ENCODE assay signal across 8 cellular contexts in the genomic region with DNA sequence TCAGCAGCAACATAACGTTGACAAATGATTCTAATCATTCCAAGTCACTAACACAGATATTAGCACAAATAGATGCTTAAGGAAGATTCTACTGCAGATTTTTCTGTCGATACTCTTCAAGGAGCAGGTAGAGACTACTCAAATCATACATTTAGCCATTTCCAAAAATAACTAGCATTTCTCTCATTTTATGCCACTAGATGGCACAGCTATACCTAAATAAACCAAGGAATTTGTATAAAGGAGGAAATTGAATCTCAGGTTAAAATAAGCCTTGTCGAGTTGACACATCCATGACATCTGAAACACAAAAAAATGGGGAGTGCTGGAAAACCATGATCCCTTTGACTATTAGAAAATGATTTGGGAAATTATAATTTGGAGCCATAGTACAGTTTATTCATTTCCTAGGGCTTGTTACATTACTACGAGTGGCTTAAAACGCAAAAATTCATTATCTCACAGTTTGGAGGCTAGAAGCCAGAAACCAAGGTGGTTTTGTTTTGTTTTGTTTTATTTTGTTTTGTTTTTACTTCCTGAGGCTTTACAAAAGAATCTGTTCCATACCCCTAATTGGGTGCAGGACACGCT. TPM values are rescaled to one million over a fixed set of nuclear protein-coding genes. Genes with fewer than 3 reads are reported as not detected.
DNase-seq lines count a peak whose midpoint lies in the region; ATAC-seq and TF ChIP-seq lines count a peak whose summit lies in the region.

No MANE protein-coding gene starts in this region.

- CTCF ChIA-PET in HEK293T (lab: Yijun Ruan, JAX) = interaction anchor here (0.7 kb wide), 1 partner anchor 21 kb away, joined by 3 read pairs; no protein-coding TSS in a partner anchor

- H3K36me3 ChIP-seq in neural cell (ENCODE audit: insufficient read depth, low read length) = no peaks in the 10 kb centered on the region

- H3K9me2 ChIP-seq in neural cell (ENCODE audit: insufficient read depth, low read length) = no peaks in the 10 kb centered on the region

- H3K27me3 Mint-ChIP-seq in CD14-positive monocyte (ENCODE audit: low read depth in 3 of 3) = no peaks in the 10 kb centered on the region
- no peaks in the 10 kb centered on the region for H3K27me3 Mint-ChIP-seq in activated naive CD8-positive, alpha-beta T cell treated with anti-CD3 and anti-CD28 coated beads, Interleukin-2, amount 50 U/mL, for 24 hours

- no peak overlapping the region for H3K4me2 ChIP-seq in neural cell (ENCODE audit: low read length)

- peak; percentile 14 for TF ChIP-seq EP300 in neural cell (conservative IDR thresholded peaks at IDR 0.05; ENCODE audit: poor library complexity, severe bottlenecking)

- H3K4me3 Mint-ChIP-seq in CD14-positive monocyte = no peak overlapping the region
- H3K4me3 Mint-ChIP-seq in activated naive CD8-positive, alpha-beta T cell treated with anti-CD3 and anti-CD28 coated beads, Interleukin-2, amount 50 U/mL, for 24 hours = no peak overlapping the region

- no peaks in the 10 kb centered on the region for H3K4me1 Mint-ChIP-seq in CD14-positive monocyte
- H3K4me1 Mint-ChIP-seq in activated naive CD8-positive, alpha-beta T cell treated with anti-CD3 and anti-CD28 coated beads, Interleukin-2, amount 50 U/mL, for 24 hours = no peaks in the 10 kb centered on the region

- H3K9ac ChIP-seq in neural cell (ENCODE audit: low read length) = no peak overlapping the region

- no peaks in the 10 kb centered on the region for H3K36me3 Mint-ChIP-seq in CD14-positive monocyte
- H3K36me3 Mint-ChIP-seq in activated naive CD8-positive, alpha-beta T cell treated with anti-CD3 and anti-CD28 coated beads, Interleukin-2, amount 50 U/mL, for 24 hours (ENCODE audit: low read depth) = no peaks in the 10 kb centered on the region

- TF ChIP-seq RAD21 in neural cell (conservative IDR thresholded peaks at IDR 0.05) = peak; percentile 94

- TF ChIP-seq CTCF in CD14-positive monocyte (IDR thresholded peaks at IDR 0.05) = peak; percentile 48
- TF ChIP-seq CTCF in dorsolateral prefrontal cortex (IDR thresholded peaks at IDR 0.05 in 54 of 56, conservative IDR thresholded peaks at IDR 0.05 in 2 of 56; ENCODE audit: low read depth in 1 of 56, partially characterized antibody in 56 of 56) = peak; percentile 18 to 83 (median 64)
- TF ChIP-seq CTCF in neural cell (IDR thresholded peaks at IDR 0.05; ENCODE audit: poor library complexity, severe bottlenecking) = peak; percentile 89

- H3K79me2 ChIP-seq in neural cell (replicated peaks; ENCODE audit: insufficient read depth, low read length) = no peaks in the 10 kb centered on the region

- H3K27ac ChIP-seq in dorsolateral prefrontal cortex (no peak overlapping the region), neural cell (ENCODE audit: low read length) (peak overlapping the region; percentile 12)

- no peaks in the 10 kb centered on the region for H4K20me1 ChIP-seq in neural cell (ENCODE audit: insufficient read depth)

- intact Hi-C loops in CD14-positive monocyte (cut with micrococcal nuclease) (no loop called here), dorsolateral prefrontal cortex (cut with DNase I) (loop anchor here (5.0 to 10.0 kb wide), 2 partner anchors 349 to 512 kb away; no protein-coding TSS in a partner anchor)

- H3F3A ChIP-seq in neural cell (ENCODE audit: insufficient read depth, low read length, poor library complexity, severe bottlenecking) = no peaks in the 10 kb centered on the region

- POLR2A ChIA-PET in HEK293T (lab: Yijun Ruan, JAX) = no interaction called here

- H3K4me3 ChIP-seq in dorsolateral prefrontal cortex (no peak overlapping the region), neural cell (ENCODE audit: low read length) (no peak overlapping the region)

- no peak overlapping the region for H3K27ac Mint-ChIP-seq in CD14-positive monocyte
- H3K27ac Mint-ChIP-seq in activated naive CD8-positive, alpha-beta T cell treated with anti-CD3 and anti-CD28 coated beads, Interleukin-2, amount 50 U/mL, for 24 hours = no peak overlapping the region

- no peaks in the 10 kb centered on the region for H3K9me3 ChIP-seq in neural cell (ENCODE audit: low read length)

- ATAC-seq in GM19452 (IDR thresholded peaks at IDR 0.05; ENCODE audit: unreplicated experiment) (no peak), HG02970 (IDR thresholded peaks at IDR 0.05; ENCODE audit: low FRiP score, unreplicated experiment) (no peak)
- ATAC-seq in activated naive CD8-positive, alpha-beta T cell treated with anti-CD3 and anti-CD28 coated beads, Interleukin-2, amount 50 U/mL, for 24 hours = no peak

- peaks cover 0 to 4% (median 0%) of the 10 kb centered on the region in 45 donors for H3K27me3 ChIP-seq in dorsolateral prefrontal cortex
- H3K27me3 ChIP-seq in neural cell (ENCODE audit: insufficient read depth, low read depth, low read length) = no peaks in the 10 kb centered on the region

- H3K9me3 Mint-ChIP-seq in CD14-positive monocyte = no peaks in the 10 kb centered on the region
- H3K9me3 Mint-ChIP-seq in activated naive CD8-positive, alpha-beta T cell treated with anti-CD3 and anti-CD28 coated beads, Interleukin-2, amount 50 U/mL, for 24 hours = no peaks in the 10 kb centered on the region

- H2AFZ ChIP-seq in neural cell (ENCODE audit: low read depth, low read length) = no peak overlapping the region

- DNase-seq in CD14-positive monocyte (ENCODE audit: low spot score) (no peak), HEK293T (ENCODE audit: extremely low spot score) (peak; percentile 30), NCI-H82 treated with DMSO at 0.1 percent for 48 hours (lab: John Stamatoyannopoulos, UW; ENCODE audit: unreplicated experiment) (peak; percentile 26), dorsolateral prefrontal cortex (no peak)
- no peak for DNase-seq in activated naive CD8-positive, alpha-beta T cell treated with anti-CD3 and anti-CD28 coated beads, Interleukin-2, amount 50 U/mL, for 24 hours

TF ChIP-seq in HEK293T, 16 proteins besides CTCF, POLR2A, EP300 and RAD21:
- TF ChIP-seq TARDBP (IDR thresholded peaks at IDR 0.05) (no peak), L3MBTL2 (conservative IDR thresholded peaks at IDR 0.05) (no peak), CTBP1 (IDR thresholded peaks at IDR 0.05; ENCODE audit: borderline replicate concordance) (no peak), BHLHE40 (IDR thresholded peaks at IDR 0.05; ENCODE audit: borderline replicate concordance) (no peak), SUZ12 (IDR thresholded peaks at IDR 0.05) (no peak), ARNT (IDR thresholded peaks at IDR 0.05) (no peak), FOXA1 (IDR thresholded peaks at IDR 0.05) (no peak), ELF4 (IDR thresholded peaks at IDR 0.05) (no peak), ZNF384 (IDR thresholded peaks at IDR 0.05) (no peak), SP1 (IDR thresholded peaks at IDR 0.05) (no peak), NFRKB (IDR thresholded peaks at IDR 0.05) (no peak), HDGF (IDR thresholded peaks at IDR 0.05; ENCODE audit: borderline replicate concordance) (no peak), FOXK2 (IDR thresholded peaks at IDR 0.05) (no peak), LEF1 (IDR thresholded peaks at IDR 0.05; ENCODE audit: borderline replicate concordance) (no peak), FOXM1 (IDR thresholded peaks at IDR 0.05; ENCODE audit: borderline replicate concordance) (no peak)
- TF ChIP-seq, protein P1, sequence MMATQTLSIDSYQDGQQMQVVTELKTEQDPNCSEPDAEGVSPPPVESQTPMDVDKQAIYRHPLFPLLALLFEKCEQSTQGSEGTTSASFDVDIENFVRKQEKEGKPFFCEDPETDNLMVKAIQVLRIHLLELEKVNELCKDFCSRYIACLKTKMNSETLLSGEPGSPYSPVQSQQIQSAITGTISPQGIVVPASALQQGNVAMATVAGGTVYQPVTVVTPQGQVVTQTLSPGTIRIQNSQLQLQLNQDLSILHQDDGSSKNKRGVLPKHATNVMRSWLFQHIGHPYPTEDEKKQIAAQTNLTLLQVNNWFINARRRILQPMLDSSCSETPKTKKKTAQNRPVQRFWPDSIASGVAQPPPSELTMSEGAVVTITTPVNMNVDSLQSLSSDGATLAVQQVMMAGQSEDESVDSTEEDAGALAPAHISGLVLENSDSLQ (IDR thresholded peaks at IDR 0.05) = no peak
TF ChIP-seq in HEK293T: peak in this region for 0.

TF ChIP-seq in neural cell, 6 proteins besides CTCF, POLR2A, EP300 and RAD21:
- TF ChIP-seq TAF1 (IDR thresholded peaks at IDR 0.05; ENCODE audit: low read depth) (no peak), MXI1 (conservative IDR thresholded peaks at IDR 0.05; ENCODE audit: poor library complexity, severe bottlenecking) (no peak), POLR2AphosphoS5 (IDR thresholded peaks at IDR 0.05) (no peak), SMC3 (conservative IDR thresholded peaks at IDR 0.05; ENCODE audit: poor library complexity) (peak; percentile 97)
- TF ChIP-seq, protein P2, sequence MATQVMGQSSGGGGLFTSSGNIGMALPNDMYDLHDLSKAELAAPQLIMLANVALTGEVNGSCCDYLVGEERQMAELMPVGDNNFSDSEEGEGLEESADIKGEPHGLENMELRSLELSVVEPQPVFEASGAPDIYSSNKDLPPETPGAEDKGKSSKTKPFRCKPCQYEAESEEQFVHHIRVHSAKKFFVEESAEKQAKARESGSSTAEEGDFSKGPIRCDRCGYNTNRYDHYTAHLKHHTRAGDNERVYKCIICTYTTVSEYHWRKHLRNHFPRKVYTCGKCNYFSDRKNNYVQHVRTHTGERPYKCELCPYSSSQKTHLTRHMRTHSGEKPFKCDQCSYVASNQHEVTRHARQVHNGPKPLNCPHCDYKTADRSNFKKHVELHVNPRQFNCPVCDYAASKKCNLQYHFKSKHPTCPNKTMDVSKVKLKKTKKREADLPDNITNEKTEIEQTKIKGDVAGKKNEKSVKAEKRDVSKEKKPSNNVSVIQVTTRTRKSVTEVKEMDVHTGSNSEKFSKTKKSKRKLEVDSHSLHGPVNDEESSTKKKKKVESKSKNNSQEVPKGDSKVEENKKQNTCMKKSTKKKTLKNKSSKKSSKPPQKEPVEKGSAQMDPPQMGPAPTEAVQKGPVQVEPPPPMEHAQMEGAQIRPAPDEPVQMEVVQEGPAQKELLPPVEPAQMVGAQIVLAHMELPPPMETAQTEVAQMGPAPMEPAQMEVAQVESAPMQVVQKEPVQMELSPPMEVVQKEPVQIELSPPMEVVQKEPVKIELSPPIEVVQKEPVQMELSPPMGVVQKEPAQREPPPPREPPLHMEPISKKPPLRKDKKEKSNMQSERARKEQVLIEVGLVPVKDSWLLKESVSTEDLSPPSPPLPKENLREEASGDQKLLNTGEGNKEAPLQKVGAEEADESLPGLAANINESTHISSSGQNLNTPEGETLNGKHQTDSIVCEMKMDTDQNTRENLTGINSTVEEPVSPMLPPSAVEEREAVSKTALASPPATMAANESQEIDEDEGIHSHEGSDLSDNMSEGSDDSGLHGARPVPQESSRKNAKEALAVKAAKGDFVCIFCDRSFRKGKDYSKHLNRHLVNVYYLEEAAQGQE (IDR thresholded peaks at IDR 0.05; ENCODE audit: borderline replicate concordance) = no peak

RNA-seq across cellular contexts. Expression of a gene that starts 59.5 kb away (rescaled TPM):
- polyA plus RNA-seq in CD14-positive monocyte = not detected
- not detected for total RNA-seq in dorsolateral prefrontal cortex
- polyA plus RNA-seq in neural cell = 1.1 and 1.2 TPM in 2 replicates
- polyA minus RNA-seq in neural cell = not detected in 2 replicates

Comparison
In these comparisons a context has a peak if more than half of its experiments do, and no peak if none do; other contexts are left out.
1. DNase-seq: peak in HEK293T (single experiment) and NCI-H82 treated with DMSO at 0.1 percent for 48 hours (single experiment); none in CD14-positive monocyte (single experiment), dorsolateral prefrontal cortex (0 of 10) and activated naive CD8-positive, alpha-beta T cell treated with anti-CD3 and anti-CD28 coated beads, Interleukin-2, amount 50 U/mL, for 24 hours (single experiment).
2. intact Hi-C loops: an anchor here in dorsolateral prefrontal cortex (5.0 to 10.0 kb wide); none called in CD14-positive monocyte.
3. Peak in every context shown above with its lines, with median percentiles within 50 percentile points of each other: CTCF ChIP-seq.